ENCODE assay signal across 8 cellular contexts in genomic region chr6:33426590-33427563, GRCh38. TPM values are rescaled to one million over a fixed set of nuclear protein-coding genes. Genes with fewer than 3 reads are reported as not detected.
A peak's percentile ranks its signal among the peaks of the same experiment; 100 is the strongest.
DNase-seq lines count a peak whose midpoint lies in the region; ATAC-seq and TF ChIP-seq lines count a peak whose summit lies in the region.

No MANE protein-coding gene starts in this region.

- no peaks in the 10 kb centered on the region for H3K27me3 Mint-ChIP-seq in activated naive CD8-positive, alpha-beta T cell treated with anti-CD3 and anti-CD28 coated beads for 36 hours
- H3K27me3 Mint-ChIP-seq in immature natural killer cell (ENCODE audit: low read depth in 3 of 3) = peaks cover 17 to 35% (median 21%) of the 10 kb centered on the region in 3 donors

- H3K4me1 ChIP-seq in HUES48 (ENCODE audit: control insufficient read depth, insufficient read depth, low read length) = peaks cover 43% of the 10 kb centered on the region
- H3K4me1 ChIP-seq in stomach smooth muscle (ENCODE audit: control insufficient read depth, insufficient read depth, low read length) = peaks cover 63% of the 10 kb centered on the region

- peaks cover 17% of the 10 kb centered on the region for H3K36me3 Mint-ChIP-seq in activated naive CD8-positive, alpha-beta T cell treated with anti-CD3 and anti-CD28 coated beads for 36 hours
- no peaks in the 10 kb centered on the region for H3K36me3 Mint-ChIP-seq in immature natural killer cell

- H3K27ac ChIP-seq in HUES48 (ENCODE audit: low read depth, low read length) = no peak overlapping the region
- peak overlapping the region; percentile 96 for H3K27ac ChIP-seq in stomach smooth muscle (ENCODE audit: low read length)

- no peak for DNase-seq in AG09309 (ENCODE audit: low read depth)
- peak; percentile 25 for DNase-seq in activated naive CD8-positive, alpha-beta T cell treated with anti-CD3 and anti-CD28 coated beads for 36 hours
- DNase-seq in immature natural killer cell = peak; percentile 58 to 62 (median 61)
- no peak for DNase-seq in globus pallidus (ENCODE audit: low spot score)
- no peak for DNase-seq in NCI-H146 (lab: John Stamatoyannopoulos, UW)

- H3K27ac Mint-ChIP-seq in activated naive CD8-positive, alpha-beta T cell treated with anti-CD3 and anti-CD28 coated beads for 36 hours = peak overlapping the region; percentile 89
- peak overlapping the region; percentile 92 to 99 (median 96) for H3K27ac Mint-ChIP-seq in immature natural killer cell

- no peaks in the 10 kb centered on the region for H3K9me3 Mint-ChIP-seq in activated naive CD8-positive, alpha-beta T cell treated with anti-CD3 and anti-CD28 coated beads for 36 hours
- no peaks in the 10 kb centered on the region for H3K9me3 Mint-ChIP-seq in immature natural killer cell

- H3K9me3 ChIP-seq in HUES48 (ENCODE audit: control insufficient read depth, insufficient read depth, low read length) = no peaks in the 10 kb centered on the region
- H3K9me3 ChIP-seq in stomach smooth muscle (ENCODE audit: control insufficient read depth in 2 of 2, low read length in 2 of 2) = no peaks in the 10 kb centered on the region

- peak overlapping the region; percentile 90 for H3K4me3 Mint-ChIP-seq in activated naive CD8-positive, alpha-beta T cell treated with anti-CD3 and anti-CD28 coated beads for 36 hours
- H3K4me3 Mint-ChIP-seq in immature natural killer cell = peak overlapping the region; percentile 81 to 97 (median 94)

- H3K9ac ChIP-seq in HUES48 (ENCODE audit: low read depth, low read length) (no peak overlapping the region), stomach smooth muscle (ENCODE audit: low read length in 2 of 2) (peak overlapping the region; percentile 66 to 70)

- no peak for ATAC-seq in HG03571 (IDR thresholded peaks at IDR 0.05; ENCODE audit: unreplicated experiment)

- TF ChIP-seq CTCF in AG09309 (IDR thresholded peaks at IDR 0.05; ENCODE audit: control insufficient read depth, insufficient read depth, low read depth, low read length, missing control alignments) = no peak

- H3K36me3 ChIP-seq in HUES48 (ENCODE audit: control insufficient read depth, insufficient read depth, low read length) (peaks cover 19% of the 10 kb centered on the region), stomach smooth muscle (ENCODE audit: control insufficient read depth in 2 of 2, insufficient read depth in 2 of 2, low read length in 2 of 2) (no peaks in the 10 kb centered on the region)

- H3K4me3 ChIP-seq in AG09309 (ENCODE audit: control insufficient read depth, low read depth, low read length) = peak overlapping the region; percentile 78
- peak overlapping the region; percentile 73 for H3K4me3 ChIP-seq in HUES48 (ENCODE audit: low read depth, low read length)
- peak overlapping the region; percentile 81 to 82 for H3K4me3 ChIP-seq in stomach smooth muscle (ENCODE audit: low read length in 2 of 2)

- no peaks in the 10 kb centered on the region for H3K27me3 ChIP-seq in HUES48 (ENCODE audit: control insufficient read depth, insufficient read depth, low read length)
- no peaks in the 10 kb centered on the region for H3K27me3 ChIP-seq in stomach smooth muscle (ENCODE audit: control insufficient read depth in 1 of 2, insufficient read depth in 2 of 2, low read length in 2 of 2)

- H3K4me1 Mint-ChIP-seq in activated naive CD8-positive, alpha-beta T cell treated with anti-CD3 and anti-CD28 coated beads for 36 hours = peaks cover 58% of the 10 kb centered on the region
- peaks cover 76 to 77% of the 10 kb centered on the region in 2 donors for H3K4me1 Mint-ChIP-seq in immature natural killer cell

RNA-seq across cellular contexts. Expression of gene SYNGAP1, which starts 7.0 kb away (rescaled TPM):
- total RNA-seq in activated naive CD8-positive, alpha-beta T cell treated with anti-CD3 and anti-CD28 coated beads for 36 hours = 10 to 100 TPM; 26.4 to 29.3 TPM
- under 1 TPM; 0.02 to 0.32 (median 0.20) TPM for polyA plus RNA-seq in immature natural killer cell

RNA-seq across cellular contexts. Expression of gene CUTA, which starts 9.0 kb away (rescaled TPM):
- total RNA-seq in activated naive CD8-positive, alpha-beta T cell treated with anti-CD3 and anti-CD28 coated beads for 36 hours = 100 to 1,000 TPM; 125 to 126 TPM
- polyA plus RNA-seq in immature natural killer cell = 100 to 1,000 TPM; 367 to 404 (median 404) TPM

RNA-seq across cellular contexts. Expression of gene PHF1, which starts 16.1 kb away (rescaled TPM):
- total RNA-seq in activated naive CD8-positive, alpha-beta T cell treated with anti-CD3 and anti-CD28 coated beads for 36 hours = 10 to 100 TPM; 23.5 to 26.0 TPM
- 10 to 100 TPM; 22.7 to 36.5 (median 29.8) TPM for polyA plus RNA-seq in immature natural killer cell

RNA-seq across cellular contexts. Expression of gene ZBTB9, which starts 27.5 kb away (rescaled TPM):
- total RNA-seq in activated naive CD8-positive, alpha-beta T cell treated with anti-CD3 and anti-CD28 coated beads for 36 hours = 10 to 100 TPM; 11.3 to 11.7 TPM
- polyA plus RNA-seq in immature natural killer cell = 1 to 10 TPM; 1.2 to 7.0 (median 3.0) TPM

RNA-seq across cellular contexts. Expression of gene KIFC1, which starts 35.3 kb away (rescaled TPM):
- total RNA-seq in activated naive CD8-positive, alpha-beta T cell treated with anti-CD3 and anti-CD28 coated beads for 36 hours = 10 to 100 TPM; 74.1 to 76.9 TPM
- polyA plus RNA-seq in immature natural killer cell = 1 to 10 TPM in 2 of 3 donors, not detected in 1; 2.2 to 3.7 TPM

Comparison
In these comparisons a context has a peak if more than half of its experiments do, and no peak if none do; other contexts are left out.
1. DNase-seq: peak in activated naive CD8-positive, alpha-beta T cell treated with anti-CD3 and anti-CD28 coated beads for 36 hours (single experiment) and immature natural killer cell (3 of 3); none in AG09309 (single experiment), globus pallidus (single experiment) and NCI-H146 (single experiment).
2. Peak in every context shown above with its lines, with median percentiles within 50 percentile points of each other: H3K4me3 ChIP-seq.